8 cellular contexts compared by ENCODE assay signal in genomic region chr22:28678170-28678569, GRCh38. TPM values are rescaled to one million over a fixed set of nuclear protein-coding genes. Genes with fewer than 3 reads are reported as not detected.
DNase-seq lines count a peak whose midpoint lies in the region; ATAC-seq and TF ChIP-seq lines count a peak whose summit lies in the region.
"Not testable (repeated sequence)": the region's sequence is repeated elsewhere in the genome, so short reads cannot be mapped to it uniquely, and the experiment has no call there.

No MANE protein-coding gene starts in this region.

- TF ChIP-seq POLR2A in testis (IDR thresholded peaks at IDR 0.05) = not testable (repeated sequence)

- H3K9me2 ChIP-seq in neural cell (ENCODE audit: insufficient read depth, low read length) = not testable (repeated sequence)

- H3K9me3 ChIP-seq in AG04450 (ENCODE audit: control insufficient read depth, insufficient read depth, low read length); Panc1 (ENCODE audit: control insufficient read depth, insufficient read depth, low read depth, low read length); neural cell (ENCODE audit: low read length); testis: not testable (repeated sequence)

- not testable (repeated sequence) for H3K27ac Mint-ChIP-seq in HFFc6; activated naive CD8-positive, alpha-beta T cell; endothelial cell (ENCODE audit: unreplicated experiment); immature natural killer cell

- not testable (repeated sequence) for TF ChIP-seq EP300 in neural cell (conservative IDR thresholded peaks at IDR 0.05; ENCODE audit: poor library complexity, severe bottlenecking)

- not testable (repeated sequence) for H3K27me3 ChIP-seq in AG04450 (ENCODE audit: control insufficient read depth, insufficient read depth, low read length); Panc1 (ENCODE audit: control insufficient read depth, insufficient read depth, low read length); neural cell (ENCODE audit: insufficient read depth, low read depth, low read length); testis

- not testable (repeated sequence) for TF ChIP-seq CTCF in AG04450 (IDR thresholded peaks at IDR 0.05; ENCODE audit: low read depth, low read length); HFFc6 (IDR thresholded peaks at IDR 0.05); Panc1 (IDR thresholded peaks at IDR 0.05); endothelial cell (IDR thresholded peaks at IDR 0.05; ENCODE audit: unreplicated experiment); neural cell (IDR thresholded peaks at IDR 0.05; ENCODE audit: poor library complexity, severe bottlenecking); testis (IDR thresholded peaks at IDR 0.05)

- H3K4me3 ChIP-seq in AG04450 (ENCODE audit: low read depth, low read length) (peak overlapping the region; percentile 7; the same call in 1 of the 2 replicates), Panc1 (ENCODE audit: low read depth in 2 of 2, low read length in 2 of 2) (peak overlapping the region; percentile 70 to 81; a peak in 2 of 4 replicates), neural cell (ENCODE audit: low read length) (peak overlapping the region; percentile 83), testis (peak overlapping the region in 1 of 2 donors; percentile 93)

- not testable (repeated sequence) for H3K9ac ChIP-seq in neural cell (ENCODE audit: low read length)

- CTCF ChIA-PET in AG04450 (lab: Charles Lee); Panc1 (lab: Charles Lee): not testable (repeated sequence)

- H3K4me1 Mint-ChIP-seq in HFFc6 (ENCODE audit: low read depth) = peaks cover 19% of the 10 kb centered on the region
- peaks cover 25% of the 10 kb centered on the region for H3K4me1 Mint-ChIP-seq in activated naive CD8-positive, alpha-beta T cell (ENCODE audit: low read depth)
- H3K4me1 Mint-ChIP-seq in endothelial cell (ENCODE audit: unreplicated experiment) = not testable (repeated sequence)
- peaks cover 24 to 30% of the 10 kb centered on the region in 2 donors for H3K4me1 Mint-ChIP-seq in immature natural killer cell

- not testable (repeated sequence) for H3F3A ChIP-seq in neural cell (ENCODE audit: insufficient read depth, low read length, poor library complexity, severe bottlenecking)

- peak overlapping the region; percentile 87; the same call in 1 of the 2 replicates for H3K4me3 Mint-ChIP-seq in HFFc6
- H3K4me3 Mint-ChIP-seq in activated naive CD8-positive, alpha-beta T cell = peak overlapping the region; percentile 13
- H3K4me3 Mint-ChIP-seq in endothelial cell (ENCODE audit: unreplicated experiment) = peak overlapping the region; percentile 62
- H3K4me3 Mint-ChIP-seq in immature natural killer cell = peak overlapping the region in 4 of 5 donors; percentile 27 to 73 (median 60)

- not testable (repeated sequence) for H3K4me1 ChIP-seq in Panc1 (ENCODE audit: control insufficient read depth, insufficient read depth, low read length); testis

- not testable (repeated sequence) for H3K36me3 Mint-ChIP-seq in HFFc6 (ENCODE audit: low read depth); activated naive CD8-positive, alpha-beta T cell; endothelial cell (ENCODE audit: low read depth, unreplicated experiment); immature natural killer cell

- not testable (repeated sequence) for H3K36me3 ChIP-seq in Panc1 (ENCODE audit: control insufficient read depth, insufficient read depth, low read length); neural cell (ENCODE audit: insufficient read depth, low read length); testis (ENCODE audit: low read depth, missing control alignments)

- not testable (repeated sequence) for H3K27me3 Mint-ChIP-seq in HFFc6 (ENCODE audit: insufficient read depth); endothelial cell (ENCODE audit: unreplicated experiment)
- peaks cover 46% of the 10 kb centered on the region for H3K27me3 Mint-ChIP-seq in activated naive CD8-positive, alpha-beta T cell
- peaks cover 30 to 55% (median 35%) of the 10 kb centered on the region in 3 donors for H3K27me3 Mint-ChIP-seq in immature natural killer cell (ENCODE audit: low read depth in 3 of 3)

- not testable (repeated sequence) for H3K27ac ChIP-seq in AG04450 (ENCODE audit: low read depth, low read length); Panc1 (ENCODE audit: low read length); neural cell (ENCODE audit: low read length); testis

- H3K79me2 ChIP-seq in neural cell (replicated peaks; ENCODE audit: insufficient read depth, low read length) = peaks cover 16% of the 10 kb centered on the region

- H3K4me2 ChIP-seq in neural cell (ENCODE audit: low read length) = not testable (repeated sequence)

- 23 to 30% methylated on average over 7 of the region's 7 CpGs for WGBS in testis, 2 donors

- H3K9me3 Mint-ChIP-seq in HFFc6; activated naive CD8-positive, alpha-beta T cell (ENCODE audit: low read depth); endothelial cell (ENCODE audit: unreplicated experiment); immature natural killer cell: not testable (repeated sequence)

- ATAC-seq in Panc1 = not testable (repeated sequence)

- H2AFZ ChIP-seq in neural cell (ENCODE audit: low read depth, low read length) = not testable (repeated sequence)

- DNase-seq in AG04450 (ENCODE audit: low read depth, low spot score); HFFc6; Panc1 (ENCODE audit: low read depth, low spot score); endothelial cell (ENCODE audit: low spot score); immature natural killer cell: not testable (repeated sequence)
- peak; percentile 26 for DNase-seq in testis

- not testable (repeated sequence) for TF ChIP-seq RAD21 in neural cell (conservative IDR thresholded peaks at IDR 0.05)

- not testable (repeated sequence) for H4K20me1 ChIP-seq in neural cell (ENCODE audit: insufficient read depth)

- intact Hi-C loops in Panc1 (cut with micrococcal nuclease; ENCODE audit: unreplicated experiment); testis (cut with DNase I; ENCODE audit: low total_unique reads): not testable (repeated sequence)

- POLR2A ChIA-PET in AG04450 (lab: Yijun Ruan, JAX) = interaction anchor here (2.1 kb wide), 1 partner anchor 70 kb away, joined by 6 read pairs; no protein-coding TSS in a partner anchor
- POLR2A ChIA-PET in Panc1 (lab: Charles Lee) = not testable (repeated sequence)

- in situ Hi-C loops in Panc1 (cut with HindIII; ENCODE audit: low pct_unique_long_range_greater_than_20kb, low sequenced_read_pairs) = not testable (repeated sequence)

- not testable (repeated sequence) for BruUV-seq in Panc1 (replicated peaks; lab: Mats Ljungman, UMichigan)

RNA-seq across cellular contexts. Expression of gene TTC28, which starts 1.5 kb away (rescaled TPM):
- polyA plus RNA-seq in AG04450 (2011; rRNA removed) (11.2 and 14.1 TPM in 2 replicates), immature natural killer cell (under 1 TPM in 2 of 3 donors, not detected in 1; 0.03 to 0.65 TPM), neural cell (14.8 and 18.4 TPM in 2 replicates), testis (ENCODE audit: insufficient read depth, low read depth, low replicate concordance) (29.4 TPM)
- polyA minus RNA-seq in AG04450 (2011; rRNA and poly(A)+ RNA removed) = 52.0 and 55.0 TPM in 2 replicates
- total RNA-seq in HFFc6 (2021; fragmentation: NEBNext Ultra II Directional; extraction: Animal tissue kit (Norgen Biotek cat#: 25700)) = 10 to 100 TPM; 10.8 to 18.9 (median 13.6) TPM
- total RNA-seq in Panc1 (2021; ENCODE audit: unreplicated experiment) (24.8 TPM), endothelial cell (ENCODE audit: unreplicated experiment) (70.8 TPM), testis (100 to 1,000 TPM in 1 of 2 donors, 10 to 100 TPM in 1; 75.5 to 121 TPM)
- 12.4 TPM for polyA plus RNA-seq in Panc1 (2012; ENCODE audit: insufficient read length)
- polyA minus RNA-seq in neural cell = 166 and 218 TPM in 2 replicates

Comparison
In these comparisons a context has a peak if more than half of its experiments do, and no peak if none do; other contexts are left out.
1. H3K4me3 Mint-ChIP-seq: peak in every context shown above with its lines; median percentile 87 in HFFc6; 62 in endothelial cell; 60 in immature natural killer cell; 13 in activated naive CD8-positive, alpha-beta T cell.